Comparison of ENCODE assay signal across 12 cellular contexts in the genomic region with DNA sequence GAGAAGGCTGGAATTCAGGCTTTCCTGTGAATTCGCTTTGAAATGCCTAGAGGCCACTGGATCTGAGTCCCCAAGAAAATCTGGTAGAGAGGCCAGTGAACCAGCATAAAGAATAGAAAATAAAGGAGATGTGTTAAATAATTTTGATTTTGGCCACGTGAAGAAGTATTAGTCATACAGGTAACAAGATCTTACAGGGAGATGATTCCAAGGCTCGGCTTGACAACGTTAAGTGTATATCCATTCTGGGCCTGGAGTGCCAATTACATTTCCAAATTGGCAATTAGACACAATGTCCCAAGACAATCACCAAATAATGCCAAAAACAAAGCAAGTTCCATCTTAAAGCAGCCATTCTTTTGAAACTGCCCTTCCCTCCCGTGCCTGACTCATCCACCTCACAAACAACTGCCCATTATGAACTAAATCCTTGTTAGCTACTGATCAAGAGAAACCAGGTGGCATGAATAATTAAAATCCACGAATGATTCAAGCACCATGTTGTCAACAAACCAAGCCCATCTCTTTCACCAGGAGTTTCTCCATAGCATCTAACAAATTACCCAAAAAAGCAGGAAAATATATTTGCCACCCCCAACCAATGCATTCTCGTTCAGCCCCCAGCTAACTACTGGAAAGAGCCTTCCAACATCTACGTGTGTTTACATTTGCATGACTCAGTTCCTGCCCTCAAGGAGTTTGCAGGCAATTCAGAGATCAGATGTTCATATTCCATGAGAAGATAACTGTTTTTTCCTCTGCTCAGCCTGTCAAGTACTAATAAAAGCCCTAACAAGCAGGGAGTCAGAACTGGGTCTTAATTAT. TPM values are rescaled to one million over a fixed set of nuclear protein-coding genes. Genes with fewer than 3 reads are reported as not detected.
A peak's percentile ranks its signal among the peaks of the same experiment; 100 is the strongest.
DNase-seq lines count a peak whose midpoint lies in the region; ATAC-seq and TF ChIP-seq lines count a peak whose summit lies in the region.
"Had no signal": no experiment of that assay in that cellular context is flagged by ENCODE, and none has a peak within 500 bp of the region (broad histone marks: within the 10 kb centered on the region; RNA-seq: fewer than 3 reads in every experiment).

No MANE protein-coding gene starts in this region.

- no peak overlapping the region for H2BK120ac ChIP-seq in mesendoderm (ENCODE audit: low read depth, low read length)

- intact Hi-C loops in esophagus muscularis mucosa (cut with DNase I) = no loop called here

- H3K36me3 ChIP-seq in esophagus muscularis mucosa (no peaks in the 10 kb centered on the region), thoracic aorta (no peaks in the 10 kb centered on the region), mesendoderm (ENCODE audit: control insufficient read depth, insufficient read depth, low read length) (no peaks in the 10 kb centered on the region)
- H3K36me3 ChIP-seq: prostate gland had no signal

- H3K56ac ChIP-seq in mesendoderm (ENCODE audit: low read length) = no peak overlapping the region

- no peaks in the 10 kb centered on the region for H3K79me1 ChIP-seq in mesendoderm (ENCODE audit: low read length)

- no peaks in the 10 kb centered on the region for H3K27me3 ChIP-seq in esophagus muscularis mucosa
- H3K27me3 ChIP-seq in thoracic aorta (replicated peaks; ENCODE audit: insufficient read depth) = no peaks in the 10 kb centered on the region
- no peaks in the 10 kb centered on the region for H3K27me3 ChIP-seq in mesendoderm (ENCODE audit: insufficient read depth, low read length, poor library complexity)

- ATAC-seq in thoracic aorta (ENCODE audit: insufficient number of reproducible peaks, low FRiP score, low read depth) = no peak

- no peak overlapping the region for H4K5ac ChIP-seq in mesendoderm (ENCODE audit: low read length)

- H4K8ac ChIP-seq in mesendoderm (ENCODE audit: low read depth, low read length) = no peak overlapping the region

- H3K79me2 ChIP-seq in mesendoderm (ENCODE audit: control insufficient read depth, insufficient read depth, low read length) = no peaks in the 10 kb centered on the region

- H3K9ac ChIP-seq in mesendoderm (ENCODE audit: low read length) = no peak overlapping the region

- H3K4me3 ChIP-seq in esophagus muscularis mucosa (no peak overlapping the region), thoracic aorta (peak overlapping the region; percentile 36), mesendoderm (ENCODE audit: low read length) (no peak overlapping the region)
- H3K4me3 ChIP-seq: prostate gland had no signal

- TF ChIP-seq CTCF in esophagus muscularis mucosa (IDR thresholded peaks at IDR 0.05) (no peak), thoracic aorta (IDR thresholded peaks at IDR 0.05) (no peak)

- no peak overlapping the region for H3K4me2 ChIP-seq in mesendoderm (ENCODE audit: low read length)

- no peaks in the 10 kb centered on the region for H3K9me3 ChIP-seq in esophagus muscularis mucosa
- H3K9me3 ChIP-seq in thoracic aorta = no peaks in the 10 kb centered on the region
- H3K9me3 ChIP-seq: prostate gland had no signal

- H2BK5ac ChIP-seq in mesendoderm (ENCODE audit: low read length) = no peak overlapping the region

- peak overlapping the region; percentile 53 to 93 (median 74) for H3K27ac ChIP-seq in esophagus muscularis mucosa (replicated peaks in 1 of 4)
- H3K27ac ChIP-seq in thoracic aorta = peak overlapping the region in 1 of 2 donors; percentile 89
- H3K27ac ChIP-seq in mesendoderm (ENCODE audit: low read depth, low read length) = no peak overlapping the region

- no peak overlapping the region for H2BK15ac ChIP-seq in mesendoderm (replicated peaks; ENCODE audit: low read depth)

- TF ChIP-seq POLR2A in esophagus muscularis mucosa (IDR thresholded peaks at IDR 0.05; ENCODE audit: low read depth) = no peak

- H3K23ac ChIP-seq in mesendoderm (ENCODE audit: low read length) = no peak overlapping the region

- no peak overlapping the region for H2AK5ac ChIP-seq in mesendoderm (ENCODE audit: low read length)

- no peak overlapping the region for H3K18ac ChIP-seq in mesendoderm (ENCODE audit: low read length)

- H3K4me1 ChIP-seq in esophagus muscularis mucosa = peaks cover 0 to 100% (median 94%) of the 10 kb centered on the region in 4 donors
- H3K4me1 ChIP-seq in thoracic aorta (ENCODE audit: control insufficient read depth in 1 of 2, low read depth in 2 of 2) = peaks cover 26 to 93% of the 10 kb centered on the region in 2 donors
- H3K4me1 ChIP-seq in mesendoderm (ENCODE audit: control insufficient read depth, low read depth, low read length) = no peaks in the 10 kb centered on the region
- H3K4me1 ChIP-seq: prostate gland had no signal

- WGBS in esophagus muscularis mucosa = 69% methylated on average over 8 of the region's 8 CpGs
- WGBS in mesendoderm (ENCODE audit: extremely low coverage, insufficient coverage, low lambda C conversion rate) = no CpG with 5 or more reads among the region's 8 CpGs

- peak; percentile 89 for DNase-seq in HT1080 (ENCODE audit: low read depth)
- peak; percentile 76 for DNase-seq in SW480 (ENCODE audit: low spot score)
- DNase-seq in esophagus muscularis mucosa (ENCODE audit: extremely low spot score) = no peak
- no peak for DNase-seq in thoracic aorta (ENCODE audit: low spot score)
- no peak for DNase-seq in NCI-H2196 treated with DMSO at 0.1 percent for 48 hours (lab: John Stamatoyannopoulos, UW; ENCODE audit: unreplicated experiment)
- no peak for DNase-seq in globus pallidus (ENCODE audit: low spot score)
- DNase-seq in mesendoderm = no peak
- DNase-seq: CD4-positive, alpha-beta T cell; naive B cell; stimulated activated CD4-positive, alpha-beta T cell treated with anti-CD3 and anti-CD28 coated beads, Interleukin-15, amount 100 ng/mL, for 24 hours had no signal

- no peak for TF ChIP-seq EP300 in esophagus muscularis mucosa (IDR thresholded peaks at IDR 0.05)

- no peak overlapping the region for H3K4ac ChIP-seq in mesendoderm (ENCODE audit: low read depth, low read length)

RNA-seq across cellular contexts. Expression of gene KCNMA1, which starts 8.5 kb away (rescaled TPM):
- 107 and 139 TPM in 2 replicates for total RNA-seq in HT1080 (2014; rRNA removed; shearing (Covaris generic))
- 296 and 319 TPM in 2 replicates for polyA plus RNA-seq in HT1080 (2015; cell fraction: cytosol; rRNA removed)
- 222 and 229 TPM in 2 replicates for polyA plus RNA-seq in HT1080 (2015; cell fraction: nucleus; rRNA removed)
- total RNA-seq in esophagus muscularis mucosa = 100 to 1,000 TPM; 146 to 300 (median 265) TPM
- total RNA-seq in thoracic aorta = 100 to 1,000 TPM; 168 to 188 TPM
- 1.4 TPM for polyA plus RNA-seq in mesendoderm (2013, experiment 1 of 2)
- polyA plus RNA-seq in mesendoderm (2013, experiment 2 of 2) = 1.9 TPM
- total RNA-seq: activated CD8-positive, alpha-beta memory T cell treated with anti-CD3 and anti-CD28 coated beads for 36 hours; CD4-positive, alpha-beta T cell had no signal

Comparison
In these comparisons a context has a peak if more than half of its experiments do, and no peak if none do; other contexts are left out.
1. DNase-seq: peak in HT1080 (single experiment) and SW480 (single experiment); none in esophagus muscularis mucosa (single experiment), thoracic aorta (single experiment), NCI-H2196 treated with DMSO at 0.1 percent for 48 hours (single experiment), globus pallidus (single experiment) and mesendoderm (single experiment).